ENCODE assay signal across 9 cellular contexts in the genomic region with DNA sequence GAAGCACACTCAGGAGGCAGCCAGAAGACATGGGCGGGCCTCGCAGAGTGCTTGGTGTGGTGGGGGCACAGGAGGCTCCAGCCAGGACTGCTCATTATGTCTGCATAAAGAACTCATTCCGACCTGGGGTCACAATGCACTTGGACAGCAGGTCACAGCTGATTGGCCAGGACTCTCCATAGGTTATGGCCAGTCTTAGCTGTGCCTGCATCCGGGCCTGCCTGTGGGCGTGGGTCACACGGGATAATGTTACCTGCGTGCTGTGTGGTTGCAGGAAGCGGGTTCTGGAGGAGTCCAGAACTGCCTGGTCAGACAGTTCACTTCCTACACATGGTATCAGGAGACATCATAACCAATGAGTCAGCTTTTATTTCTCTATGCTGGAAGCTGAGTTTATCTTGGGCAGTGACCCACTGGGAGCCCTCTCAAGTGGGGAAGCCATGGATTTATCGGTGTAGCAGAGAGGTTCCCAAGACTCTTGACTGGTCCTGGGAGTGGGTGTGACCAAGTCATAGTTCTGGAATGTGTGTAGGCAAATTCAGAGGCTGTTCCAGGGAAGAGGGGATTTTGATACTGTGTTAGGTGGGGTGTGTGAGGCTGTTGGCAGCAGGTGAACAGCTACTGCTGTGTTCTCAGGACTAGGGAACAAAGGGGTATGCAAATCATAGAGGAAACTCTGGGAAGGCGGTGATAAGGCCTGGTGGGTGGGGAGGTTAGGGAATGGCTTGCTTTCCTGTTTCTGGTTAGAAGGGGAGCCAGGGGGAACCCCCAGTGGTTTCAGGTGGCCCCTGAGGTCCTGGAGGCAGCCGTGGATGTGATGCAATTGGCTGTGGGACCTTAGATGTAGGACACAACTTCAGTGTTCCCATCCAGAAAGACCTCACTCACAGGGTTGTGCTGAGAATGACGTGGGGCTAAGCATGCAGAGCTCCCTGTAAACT. TPM values are rescaled to one million over a fixed set of nuclear protein-coding genes. Genes with fewer than 3 reads are reported as not detected.
DNase-seq lines count a peak whose midpoint lies in the region; ATAC-seq and TF ChIP-seq lines count a peak whose summit lies in the region.
"Had no signal": no experiment of that assay in that cellular context is flagged by ENCODE, and none has a peak within 500 bp of the region (broad histone marks: within the 10 kb centered on the region; RNA-seq: fewer than 3 reads in every experiment).

No MANE protein-coding gene starts in this region.

- H3K27me3 ChIP-seq in left lung: no peaks in the 10 kb centered on the region
- H3K27me3 ChIP-seq in HAP-1 (ENCODE audit: low read depth): no peaks in the 10 kb centered on the region

- intact Hi-C loops in left lung (cut with DNase I): loop anchor here in 1 of 2 donors (10.0 kb wide), 1 partner anchor 362 kb away; no protein-coding TSS in a partner anchor

- peak; percentile 27 for DNase-seq in stimulated activated CD4-positive, alpha-beta T cell treated with anti-CD3 and anti-CD28 coated beads, Interleukin-15, amount 100 ng/mL, for 24 hours
- no peak for DNase-seq in stimulated activated CD4-positive, alpha-beta T cell treated with anti-CD3 and anti-CD28 coated beads, Interleukin-4, amount 100 ng/mL, for 4 hours
- DNase-seq in astrocyte of the spinal cord (ENCODE audit: low read depth, low spot score): peak; percentile 72
- DNase-seq in left lung: no peak
- no peak for DNase-seq in T-helper 2 cell
- no peak for DNase-seq in NCI-H1436 (lab: John Stamatoyannopoulos, UW)
- DNase-seq in stimulated activated CD4-positive, alpha-beta T cell treated with anti-CD3 and anti-CD28 coated beads, Interleukin-4, amount 100 ng/mL, for 1 hour: no peak
- DNase-seq in HAP-1 (ENCODE audit: low spot score in 2 of 2): no peak
- DNase-seq: DND-41 had no signal

- H3K4me1 ChIP-seq in left lung (peaks cover 0 to 5% of the 10 kb centered on the region in 2 donors), HAP-1 (no peaks in the 10 kb centered on the region)

- no peaks in the 10 kb centered on the region for H3K9me3 ChIP-seq in left lung
- H3K9me3 ChIP-seq in HAP-1: no peaks in the 10 kb centered on the region

- in situ Hi-C loops in astrocyte of the spinal cord (cut with HindIII; ENCODE audit: low sequenced_read_pairs) (loop anchor here (10.0 kb wide), 1 partner anchor 192 kb away; no protein-coding TSS in a partner anchor), HAP-1 (cut with MboI; ENCODE audit: low sequenced_read_pairs) (loop anchor here (25.0 kb wide), 1 partner anchor 580 kb away; no protein-coding TSS in a partner anchor)

- ATAC-seq in left lung: peak; percentile 77

- H3K27ac ChIP-seq in left lung: no peak overlapping the region

- H3K36me3 ChIP-seq in left lung: no peaks in the 10 kb centered on the region
- no peaks in the 10 kb centered on the region for H3K36me3 ChIP-seq in HAP-1 (replicated peaks)

- TF ChIP-seq CTCF in astrocyte of the spinal cord (IDR thresholded peaks at IDR 0.05; ENCODE audit: low read depth, low read length) (no peak), left lung (IDR thresholded peaks at IDR 0.05) (no peak)

- H3K4me3 ChIP-seq in astrocyte of the spinal cord (ENCODE audit: low read depth, low read length): no peak overlapping the region
- H3K4me3 ChIP-seq in left lung: no peak overlapping the region
- H3K4me3 ChIP-seq in HAP-1: no peak overlapping the region

RNA-seq across cellular contexts. Expression of gene ARHGEF37, which starts 51.3 kb away (rescaled TPM):
- 1 to 10 TPM; 4.2 to 7.3 TPM for total RNA-seq in left lung

Comparison
In these comparisons a context has a peak if more than half of its experiments do, and no peak if none do; other contexts are left out.
1. DNase-seq: peak in stimulated activated CD4-positive, alpha-beta T cell treated with anti-CD3 and anti-CD28 coated beads, Interleukin-15, amount 100 ng/mL, for 24 hours (single experiment) and astrocyte of the spinal cord (single experiment); none in stimulated activated CD4-positive, alpha-beta T cell treated with anti-CD3 and anti-CD28 coated beads, Interleukin-4, amount 100 ng/mL, for 4 hours (0 of 2), left lung (0 of 2), T-helper 2 cell (0 of 5), NCI-H1436 (single experiment), stimulated activated CD4-positive, alpha-beta T cell treated with anti-CD3 and anti-CD28 coated beads, Interleukin-4, amount 100 ng/mL, for 1 hour (single experiment) and HAP-1 (0 of 2).